In genomic region chr2:16664052-16664731, GRCh38 we compare ENCODE assay signal across 8 cellular contexts. TPM values are rescaled to one million over a fixed set of nuclear protein-coding genes. Genes with fewer than 3 reads are reported as not detected.
DNase-seq lines count a peak whose midpoint lies in the region; ATAC-seq lines count a peak whose summit lies in the region.

No MANE protein-coding gene starts in this region.

- DNase-seq in Right ventricle myocardium inferior (ENCODE audit: missing footprints): peak; percentile 67
- DNase-seq in cardiac septum (ENCODE audit: low spot score): no peak
- no peak for DNase-seq in SK-N-MC (ENCODE audit: low read depth, low spot score)
- no peak for DNase-seq in T1000 (lab: John Stamatoyannopoulos, UW)

- H3K4me1 ChIP-seq in esophagus (ENCODE audit: control insufficient read depth in 2 of 2, insufficient read depth in 2 of 2, low read length in 1 of 2) (peaks cover 3 to 13% of the 10 kb centered on the region in 2 donors), muscle layer of duodenum (ENCODE audit: control insufficient read depth in 1 of 2, insufficient read depth in 2 of 2, low read length in 2 of 2) (peaks cover 0 to 37% of the 10 kb centered on the region in 2 donors)

- no peaks in the 10 kb centered on the region for H3K27me3 ChIP-seq in esophagus (ENCODE audit: control insufficient read depth in 1 of 2, insufficient read depth in 2 of 2, low read length in 2 of 2)
- no peaks in the 10 kb centered on the region for H3K27me3 ChIP-seq in muscle layer of duodenum (ENCODE audit: low read depth, low read length)

- H3K4me3 ChIP-seq in SK-N-MC: peak overlapping the region; percentile 78
- peak overlapping the region; percentile 55 to 75 for H3K4me3 ChIP-seq in esophagus (ENCODE audit: low read depth in 1 of 2, low read length in 2 of 2)
- peak overlapping the region; percentile 55 to 83 for H3K4me3 ChIP-seq in muscle layer of duodenum (ENCODE audit: low read depth in 1 of 2, low read length in 2 of 2)

- intact Hi-C loops in Right ventricle myocardium inferior (cut with DNase I): loop anchor here (2.0 to 5.0 kb wide), 2 partner anchors 49 to 93 kb away; no protein-coding TSS in a partner anchor
- intact Hi-C loops in cardiac septum (cut with DNase I): no loop called here

- no peaks in the 10 kb centered on the region for H3K9me3 ChIP-seq in SK-N-MC (ENCODE audit: low read depth, low read length)
- no peaks in the 10 kb centered on the region for H3K9me3 ChIP-seq in esophagus (ENCODE audit: control insufficient read depth in 2 of 2, insufficient read depth in 1 of 2, low read depth in 1 of 2, low read length in 1 of 2)
- H3K9me3 ChIP-seq in muscle layer of duodenum (ENCODE audit: control insufficient read depth in 1 of 2, low read length in 2 of 2): no peaks in the 10 kb centered on the region

- ATAC-seq in Right ventricle myocardium inferior (peak; percentile 53), HG03045 (IDR thresholded peaks at IDR 0.05; ENCODE audit: unreplicated experiment) (no peak), HG03139 (IDR thresholded peaks at IDR 0.05; ENCODE audit: unreplicated experiment) (no peak)

- WGBS in esophagus, 2 donors: 42 to 50% methylated on average over 9 of the region's 9 CpGs

- H3K9ac ChIP-seq in SK-N-MC (ENCODE audit: insufficient read length): peak overlapping the region; percentile 26

- no peaks in the 10 kb centered on the region for H3K36me3 ChIP-seq in SK-N-MC (ENCODE audit: insufficient read depth, low read length)
- no peaks in the 10 kb centered on the region for H3K36me3 ChIP-seq in esophagus (ENCODE audit: control insufficient read depth in 2 of 2, insufficient read depth in 2 of 2, low read length in 1 of 2)
- no peaks in the 10 kb centered on the region for H3K36me3 ChIP-seq in muscle layer of duodenum (ENCODE audit: control insufficient read depth in 1 of 2, insufficient read depth in 2 of 2, low read length in 2 of 2)

- no peak overlapping the region for H3K27ac ChIP-seq in SK-N-MC
- H3K27ac ChIP-seq in esophagus (ENCODE audit: low read depth in 2 of 2, low read length in 1 of 2): peak overlapping the region in 1 of 2 donors; percentile 65
- peak overlapping the region; percentile 24 for H3K27ac ChIP-seq in muscle layer of duodenum (ENCODE audit: low read length)

RNA-seq across cellular contexts. Expression of gene CYRIA, which starts 1.4 kb away (rescaled TPM):
- total RNA-seq in Right ventricle myocardium inferior (5.1 TPM), cardiac septum (3.7 TPM)
- polyA plus RNA-seq in esophagus: 1 to 10 TPM in 1 of 2 donors, under 1 TPM in 1; 0.47 to 1.0 TPM
